ENCODE assay signal across 24 cellular contexts in genomic region chr12:120218680-120219606, GRCh38. TPM values are rescaled to one million over a fixed set of nuclear protein-coding genes. Genes with fewer than 3 reads are reported as not detected.
DNase-seq lines count a peak whose midpoint lies in the region; ATAC-seq, FAIRE-seq and TF ChIP-seq lines count a peak whose summit lies in the region.
"Had no signal": no experiment of that assay in that cellular context is flagged by ENCODE, and none has a peak within 500 bp of the region (broad histone marks: within the 10 kb centered on the region; RNA-seq: fewer than 3 reads in every experiment).

No MANE protein-coding gene starts in this region.

- intact Hi-C loops in activated naive CD4-positive, alpha-beta T cell treated with anti-CD3 and anti-CD28 coated beads for 36 hours (cut with micrococcal nuclease): no loop called here
- intact Hi-C loops in kidney (cut with DNase I) (no loop called here), PC-3 (cut with micrococcal nuclease) (no loop called here)

- no peak overlapping the region for H3K4me3 Mint-ChIP-seq in activated naive CD4-positive, alpha-beta T cell treated with anti-CD3 and anti-CD28 coated beads for 36 hours
- no peak overlapping the region for H3K4me3 Mint-ChIP-seq in stimulated activated effector memory CD8-positive, alpha-beta T cell treated with anti-CD3 and anti-CD28 coated beads, Interleukin-12 subunit alpha, Interleukin-12 subunit beta, amount 100 ng/mL, for 72 hours
- H3K4me3 Mint-ChIP-seq: CD8-positive, alpha-beta T cell had no signal

- H2AFZ ChIP-seq in PC-3 (ENCODE audit: low read length): no peak overlapping the region
- H2AFZ ChIP-seq: PC-9 had no signal

- no peak for ATAC-seq in stimulated activated effector memory CD8-positive, alpha-beta T cell treated with anti-CD3 and anti-CD28 coated beads, Interleukin-12 subunit alpha, Interleukin-12 subunit beta, amount 100 ng/mL, for 72 hours
- no peak for ATAC-seq in PC-3
- ATAC-seq: CD8-positive, alpha-beta T cell; GM12878 had no signal

- H3K36me3 Mint-ChIP-seq in activated naive CD4-positive, alpha-beta T cell treated with anti-CD3 and anti-CD28 coated beads for 36 hours (ENCODE audit: low read depth): peaks cover 25% of the 10 kb centered on the region
- H3K36me3 Mint-ChIP-seq in stimulated activated effector memory CD8-positive, alpha-beta T cell treated with anti-CD3 and anti-CD28 coated beads, Interleukin-12 subunit alpha, Interleukin-12 subunit beta, amount 100 ng/mL, for 72 hours: peaks cover 84% of the 10 kb centered on the region

- H3K9ac ChIP-seq in NT2/D1 (ENCODE audit: insufficient read length, low read depth) (peak overlapping the region; percentile 34), kidney (ENCODE audit: low read length in 2 of 2) (no peak overlapping the region), PC-3 (ENCODE audit: low read length) (no peak overlapping the region)
- H3K9ac ChIP-seq: SK-N-SH had no signal

- peak overlapping the region; percentile 50 for H3K27ac Mint-ChIP-seq in activated naive CD4-positive, alpha-beta T cell treated with anti-CD3 and anti-CD28 coated beads for 36 hours
- peak overlapping the region; percentile 72 for H3K27ac Mint-ChIP-seq in stimulated activated effector memory CD8-positive, alpha-beta T cell treated with anti-CD3 and anti-CD28 coated beads, Interleukin-12 subunit alpha, Interleukin-12 subunit beta, amount 100 ng/mL, for 72 hours
- H3K27ac Mint-ChIP-seq: CD8-positive, alpha-beta T cell had no signal

- no peak for TF ChIP-seq CTCF in kidney (IDR thresholded peaks at IDR 0.05; ENCODE audit: borderline replicate concordance, extremely low read depth, insufficient read depth)
- no peak for TF ChIP-seq CTCF in PC-3 (conservative IDR thresholded peaks at IDR 0.05; ENCODE audit: low read depth, low read length)

- H3K4me3 ChIP-seq in NT2/D1 (ENCODE audit: insufficient read length, low read depth): no peak overlapping the region
- H3K4me3 ChIP-seq in kidney (ENCODE audit: low read length in 2 of 2): no peak overlapping the region
- no peak overlapping the region for H3K4me3 ChIP-seq in PC-3 (ENCODE audit: low read length)
- H3K4me3 ChIP-seq: GM12878, HAP-1, PC-9 had no signal

- no peak for DNase-seq in activated naive CD4-positive, alpha-beta T cell treated with anti-CD3 and anti-CD28 coated beads for 36 hours
- no peak for DNase-seq in activated naive CD4-positive, alpha-beta T cell treated with Interleukin-2 at 50 U/mL for 16 hours
- DNase-seq in NT2/D1 (ENCODE audit: low read depth, low spot score) (no peak), kidney (peak; percentile 59), PC-3 (no peak), medulla oblongata (ENCODE audit: extremely low spot score) (no peak), amniotic stem cell (lab: John Stamatoyannopoulos, UW) (no peak)
- no peak for DNase-seq in stimulated activated effector memory CD8-positive, alpha-beta T cell treated with anti-CD3 and anti-CD28 coated beads, Interleukin-12 subunit alpha, Interleukin-12 subunit beta, amount 100 ng/mL, for 72 hours (ENCODE audit: low spot score in 2 of 2)
- DNase-seq: 8988T; AML-193; C1 segment of cervical spinal cord; CD8-positive, alpha-beta T cell; DND-41; MV-4-11; NCI-H1105 treated with DMSO at 0.1 percent for 48 hours; NCI-H2081 treated with DMSO at 0.1 percent for 48 hours; NCI-H2171 treated with DMSO at 0.1 percent for 48 hours; NCI-H446 treated with DMSO at 0.1 percent for 48 hours; NCI-H526 treated with DMSO at 0.1 percent for 48 hours; PC-9; SIG-M5; SK-N-SH had no signal

- POLR2A ChIA-PET in PC-3 (lab: Charles Lee; ENCODE audit: unreplicated experiment): interaction anchor here (0.6 to 0.7 kb wide), 3 partner anchors 12 to 56 kb away, joined by 3 to 4 read pairs (median 3); partner anchors contain the start of gene RPLP0

- H3K27me3 ChIP-seq in NT2/D1 (ENCODE audit: insufficient read depth, insufficient read length) (no peaks in the 10 kb centered on the region), PC-3 (ENCODE audit: low read length) (no peaks in the 10 kb centered on the region)

- H3K27me3 Mint-ChIP-seq in activated naive CD4-positive, alpha-beta T cell treated with anti-CD3 and anti-CD28 coated beads for 36 hours (ENCODE audit: low read depth): no peaks in the 10 kb centered on the region

- H3K79me2 ChIP-seq in PC-3 (ENCODE audit: low read length): peaks cover 45% of the 10 kb centered on the region

- H3K4me1 ChIP-seq in NT2/D1 (ENCODE audit: insufficient read depth, insufficient read length) (peaks cover 44% of the 10 kb centered on the region), kidney (ENCODE audit: control insufficient read depth in 1 of 2, insufficient read depth in 1 of 2, low read depth in 1 of 2, low read length in 2 of 2) (no peaks in the 10 kb centered on the region), PC-3 (ENCODE audit: insufficient read depth, low read length) (no peaks in the 10 kb centered on the region)
- H3K4me1 ChIP-seq: HAP-1 had no signal

- peaks cover 37% of the 10 kb centered on the region for H4K20me1 ChIP-seq in PC-3 (ENCODE audit: low read length)

- CTCF ChIA-PET in activated naive CD4-positive, alpha-beta T cell treated with anti-CD3 and anti-CD28 coated beads for 36 hours (lab: Charles Lee): interaction anchor here (0.6 to 2.4 kb wide), 6 partner anchors 9 to 180 kb away, joined by 3 to 17 read pairs (median 4); partner anchors contain the start of gene RPLP0
- CTCF ChIA-PET in PC-3 (lab: Charles Lee): interaction anchor here (0.9 kb wide), 1 partner anchor 9 kb away, joined by 3 read pairs; no protein-coding TSS in a partner anchor

- H3K9me3 ChIP-seq in NT2/D1 (ENCODE audit: insufficient read depth, low read length) (no peaks in the 10 kb centered on the region), kidney (ENCODE audit: control insufficient read depth in 1 of 2, low read length in 2 of 2) (no peaks in the 10 kb centered on the region), PC-3 (ENCODE audit: low read length) (no peaks in the 10 kb centered on the region)
- H3K9me3 ChIP-seq: HAP-1, SK-N-SH had no signal

- H3K9me3 Mint-ChIP-seq in activated naive CD4-positive, alpha-beta T cell treated with anti-CD3 and anti-CD28 coated beads for 36 hours: no peaks in the 10 kb centered on the region
- H3K9me3 Mint-ChIP-seq in stimulated activated effector memory CD8-positive, alpha-beta T cell treated with anti-CD3 and anti-CD28 coated beads, Interleukin-12 subunit alpha, Interleukin-12 subunit beta, amount 100 ng/mL, for 72 hours: no peaks in the 10 kb centered on the region
- H3K9me3 Mint-ChIP-seq: CD8-positive, alpha-beta T cell had no signal

- FAIRE-seq in kidney (lab: Jason Lieb, UNC): no peak
- FAIRE-seq: GM12878 had no signal

- no TSS peak for BruUV-seq in PC-3 (replicated peaks; lab: Mats Ljungman, UMichigan)

- H3K9me2 ChIP-seq in PC-3 (replicated peaks; ENCODE audit: low read length): no peaks in the 10 kb centered on the region
- H3K9me2 ChIP-seq: SK-N-SH had no signal

- no peak overlapping the region for H3K4me2 ChIP-seq in PC-3 (ENCODE audit: low read length)
- H3K4me2 ChIP-seq: PC-9, SK-N-SH had no signal

- no peaks in the 10 kb centered on the region for H3F3A ChIP-seq in PC-3 (ENCODE audit: low read length, unreplicated experiment)

- H3K36me3 ChIP-seq in NT2/D1 (ENCODE audit: insufficient read depth, insufficient read length, low read length) (peaks cover 90% of the 10 kb centered on the region), kidney (ENCODE audit: control insufficient read depth in 1 of 2, insufficient read depth in 2 of 2, low read length in 2 of 2) (peaks cover 41 to 62% of the 10 kb centered on the region in 2 donors), PC-3 (ENCODE audit: low read depth, low read length) (peaks cover 90% of the 10 kb centered on the region)

- H3K4me1 Mint-ChIP-seq in activated naive CD4-positive, alpha-beta T cell treated with anti-CD3 and anti-CD28 coated beads for 36 hours (ENCODE audit: low read depth): no peaks in the 10 kb centered on the region
- peaks cover 13% of the 10 kb centered on the region for H3K4me1 Mint-ChIP-seq in stimulated activated effector memory CD8-positive, alpha-beta T cell treated with anti-CD3 and anti-CD28 coated beads, Interleukin-12 subunit alpha, Interleukin-12 subunit beta, amount 100 ng/mL, for 72 hours

- no peak overlapping the region for H3K27ac ChIP-seq in kidney (ENCODE audit: low read depth in 2 of 2, low read length in 2 of 2)
- H3K27ac ChIP-seq in PC-3 (ENCODE audit: low read length): no peak overlapping the region
- H3K27ac ChIP-seq: PC-9 had no signal

RNA-seq across cellular contexts. Expression of gene RPLP0, which starts 18.0 kb away (rescaled TPM):
- total RNA-seq in activated naive CD4-positive, alpha-beta T cell treated with anti-CD3 and anti-CD28 coated beads for 36 hours: 1,000 to 10,000 TPM; 5,065 to 5,278 TPM
- 1,384 TPM for total RNA-seq in kidney
- polyA plus RNA-seq in kidney (ENCODE audit: insufficient read depth, low read depth, low replicate concordance): 1,654 TPM
- 6,714 and 7,550 TPM in 2 replicates for total RNA-seq in PC-3 (2014; rRNA removed)

RNA-seq across cellular contexts. Expression of gene GCN1, which starts 24.4 kb away (rescaled TPM):
- total RNA-seq in activated naive CD4-positive, alpha-beta T cell treated with anti-CD3 and anti-CD28 coated beads for 36 hours: 100 to 1,000 TPM; 122 to 128 TPM
- total RNA-seq in kidney (77.6 TPM), PC-3 (2014; rRNA removed) (254 and 334 TPM in 2 replicates)
- polyA plus RNA-seq in kidney (ENCODE audit: insufficient read depth, low read depth, low replicate concordance): 12.2 TPM

RNA-seq across cellular contexts. Expression of gene PXN, which starts 46.6 kb away (rescaled TPM):
- 100 to 1,000 TPM; 109 to 112 TPM for total RNA-seq in activated naive CD4-positive, alpha-beta T cell treated with anti-CD3 and anti-CD28 coated beads for 36 hours
- total RNA-seq in kidney (133 TPM), PC-3 (2014; rRNA removed) (313 and 413 TPM in 2 replicates)
- 57.1 TPM for polyA plus RNA-seq in kidney (ENCODE audit: insufficient read depth, low read depth, low replicate concordance)
